ENCODE assay signal across 13 cellular contexts in genomic region chr6:104625536-104625935, GRCh38.
DNase-seq lines count a peak whose midpoint lies in the region; ATAC-seq and TF ChIP-seq lines count a peak whose summit lies in the region.
"Had no signal": no experiment of that assay in that cellular context is flagged by ENCODE, and none has a peak within 500 bp of the region (broad histone marks: within the 10 kb centered on the region; RNA-seq: fewer than 3 reads in every experiment).

No MANE protein-coding gene starts in this region.

- intact Hi-C loops in PC-3 (cut with micrococcal nuclease) (no loop called here), vagina (cut with DNase I) (no loop called here)
- intact Hi-C loops in naive thymus-derived CD4-positive, alpha-beta T cell (cut with micrococcal nuclease), result no loop called here

- no peak for TF ChIP-seq CTCF in PC-3 (conservative IDR thresholded peaks at IDR 0.05; ENCODE audit: low read depth, low read length)
- TF ChIP-seq CTCF in fibroblast of lung (conservative IDR thresholded peaks at IDR 0.05 in 1 of 2, IDR thresholded peaks at IDR 0.05 in 1 of 2; ENCODE audit: low read depth in 1 of 2, low read length in 2 of 2), result no peak
- no peak for TF ChIP-seq CTCF in osteocyte (IDR thresholded peaks at IDR 0.05)
- no peak for TF ChIP-seq CTCF in vagina (IDR thresholded peaks at IDR 0.05)

- no peak overlapping the region for H3K9ac ChIP-seq in PC-3 (ENCODE audit: low read length)
- no peak overlapping the region for H3K9ac ChIP-seq in fibroblast of lung (ENCODE audit: insufficient read depth, low read length)

- ATAC-seq in PC-3, result no peak
- no peak for ATAC-seq in HG02981 (IDR thresholded peaks at IDR 0.05; ENCODE audit: unreplicated experiment)
- no peak for ATAC-seq in naive thymus-derived CD4-positive, alpha-beta T cell

- H3K9me3 ChIP-seq in PC-3 (ENCODE audit: low read length), result no peaks in the 10 kb centered on the region
- H3K9me3 ChIP-seq in fibroblast of lung (ENCODE audit: control insufficient read depth, insufficient read depth, low read depth, low read length), result no peaks in the 10 kb centered on the region
- no peaks in the 10 kb centered on the region for H3K9me3 ChIP-seq in vagina
- H3K9me3 ChIP-seq in naive thymus-derived CD4-positive, alpha-beta T cell (ENCODE audit: control insufficient read depth in 2 of 3, low read length in 3 of 3), result no peaks in the 10 kb centered on the region

- H3K27me3 Mint-ChIP-seq in osteocyte (ENCODE audit: unreplicated experiment) (no peaks in the 10 kb centered on the region), immature natural killer cell (ENCODE audit: low read depth in 3 of 3) (peaks cover 0 to under 1% (median 0%) of the 10 kb centered on the region in 3 donors)
- H3K27me3 Mint-ChIP-seq in naive thymus-derived CD4-positive, alpha-beta T cell, result peaks cover 11 to 22% (median 18%) of the 10 kb centered on the region in 5 donors

- H3K36me3 ChIP-seq in PC-3 (ENCODE audit: low read depth, low read length), result no peaks in the 10 kb centered on the region
- H3K36me3 ChIP-seq in fibroblast of lung (ENCODE audit: control insufficient read depth, insufficient read depth, low read length), result no peaks in the 10 kb centered on the region
- no peaks in the 10 kb centered on the region for H3K36me3 ChIP-seq in vagina
- H3K36me3 ChIP-seq in naive thymus-derived CD4-positive, alpha-beta T cell (ENCODE audit: control insufficient read depth in 2 of 3, insufficient read depth in 3 of 3, low read length in 3 of 3), result no peaks in the 10 kb centered on the region

- H3K4me2 ChIP-seq in PC-3 (ENCODE audit: low read length), result 0 out of 2 replicates have a peak overlapping the region, but pooled peaks have one; percentile 12
- no peak overlapping the region for H3K4me2 ChIP-seq in fibroblast of lung (ENCODE audit: extremely low read depth, insufficient read depth, low read length)

- BruUV-seq in PC-3 (replicated peaks; lab: Mats Ljungman, UMichigan), result no TSS peak

- H3K79me2 ChIP-seq in PC-3 (ENCODE audit: low read length) (no peaks in the 10 kb centered on the region), fibroblast of lung (ENCODE audit: control insufficient read depth, insufficient read depth, low read length) (no peaks in the 10 kb centered on the region)

- peak overlapping the region; percentile 95 for H3K27ac Mint-ChIP-seq in osteocyte (ENCODE audit: unreplicated experiment)
- no peak overlapping the region for H3K27ac Mint-ChIP-seq in immature natural killer cell
- no peak overlapping the region for H3K27ac Mint-ChIP-seq in naive thymus-derived CD4-positive, alpha-beta T cell
- H3K27ac Mint-ChIP-seq: activated T-helper 2 cell treated with anti-CD3 and anti-CD28 coated beads, Interferon-gamma antibody, Interleukin-2, Interleukin-4, amounts not matched to agents 10 μg/mL and 5 μg/mL and 100 μg/mL, durations not matched to agents 14 hours and 24 hours and 36 hours; CD8-positive, alpha-beta memory T cell had no signal

- CTCF ChIA-PET in PC-3 (lab: Charles Lee), result no interaction called here
- CTCF ChIA-PET in naive thymus-derived CD4-positive, alpha-beta T cell (lab: Charles Lee), result no interaction called here

- H4K20me1 ChIP-seq in PC-3 (ENCODE audit: low read length) (no peaks in the 10 kb centered on the region), fibroblast of lung (ENCODE audit: control insufficient read depth, extremely low read depth, insufficient read depth, low read length) (no peaks in the 10 kb centered on the region)

- H3K36me3 Mint-ChIP-seq in osteocyte (ENCODE audit: unreplicated experiment) (no peaks in the 10 kb centered on the region), immature natural killer cell (no peaks in the 10 kb centered on the region)
- no peaks in the 10 kb centered on the region for H3K36me3 Mint-ChIP-seq in naive thymus-derived CD4-positive, alpha-beta T cell
- H3K36me3 Mint-ChIP-seq: CD8-positive, alpha-beta memory T cell had no signal

- H2AFZ ChIP-seq in PC-3 (ENCODE audit: low read length), result no peak overlapping the region
- no peak overlapping the region for H2AFZ ChIP-seq in fibroblast of lung (ENCODE audit: low read length)

- H3F3A ChIP-seq in PC-3 (ENCODE audit: low read length, unreplicated experiment), result no peaks in the 10 kb centered on the region

- H3K9me2 ChIP-seq in PC-3 (replicated peaks; ENCODE audit: low read length), result no peaks in the 10 kb centered on the region

- H3K9me3 Mint-ChIP-seq in osteocyte (ENCODE audit: unreplicated experiment) (peaks cover 5% of the 10 kb centered on the region), immature natural killer cell (peaks cover 0 to 3% (median 0%) of the 10 kb centered on the region in 6 donors)
- H3K9me3 Mint-ChIP-seq in naive thymus-derived CD4-positive, alpha-beta T cell, result peaks cover 0 to 2% (median 0%) of the 10 kb centered on the region in 11 donors
- H3K9me3 Mint-ChIP-seq: activated T-helper 2 cell treated with anti-CD3 and anti-CD28 coated beads, Interferon-gamma antibody, Interleukin-2, Interleukin-4, amounts not matched to agents 10 μg/mL and 5 μg/mL and 100 μg/mL, durations not matched to agents 14 hours and 24 hours and 36 hours had no signal

- peaks cover 34% of the 10 kb centered on the region for H3K4me1 ChIP-seq in PC-3 (ENCODE audit: insufficient read depth, low read length)
- H3K4me1 ChIP-seq in fibroblast of lung (ENCODE audit: control insufficient read depth, extremely low read depth, insufficient read depth, low read length), result no peaks in the 10 kb centered on the region
- H3K4me1 ChIP-seq in vagina, result no peaks in the 10 kb centered on the region
- no peaks in the 10 kb centered on the region for H3K4me1 ChIP-seq in naive thymus-derived CD4-positive, alpha-beta T cell (ENCODE audit: control insufficient read depth in 2 of 2, insufficient read depth in 2 of 2, low read length in 2 of 2)

- DNase-seq in EL, result peak; percentile 98
- peak; percentile 74 for DNase-seq in PC-3
- peak; percentile 3 to 67 for DNase-seq in fibroblast of lung (ENCODE audit: low read depth in 2 of 2)
- DNase-seq in osteocyte (ENCODE audit: extremely low spot score, unreplicated experiment), result peak; percentile 89
- no peak for DNase-seq in vagina (ENCODE audit: extremely low spot score in 2 of 2)
- DNase-seq in immature natural killer cell, result no peak
- no peak for DNase-seq in naive thymus-derived CD4-positive, alpha-beta T cell
- DNase-seq: CD8-positive, alpha-beta memory T cell; cortex of kidney; hypothalamus had no signal

- peak overlapping the region; percentile 27 for H3K27ac ChIP-seq in PC-3 (ENCODE audit: low read length)
- H3K27ac ChIP-seq in fibroblast of lung (ENCODE audit: insufficient read depth, low read length), result no peak overlapping the region
- H3K27ac ChIP-seq in vagina, result no peak overlapping the region
- no peak overlapping the region for H3K27ac ChIP-seq in naive thymus-derived CD4-positive, alpha-beta T cell (ENCODE audit: low read depth, low read length)
- H3K27ac ChIP-seq: VCaP had no signal

- peaks cover 81% of the 10 kb centered on the region for H3K4me1 Mint-ChIP-seq in osteocyte (ENCODE audit: unreplicated experiment)
- H3K4me1 Mint-ChIP-seq in immature natural killer cell, result no peaks in the 10 kb centered on the region
- H3K4me1 Mint-ChIP-seq in naive thymus-derived CD4-positive, alpha-beta T cell, result peaks cover 3 to 17% (median 5%) of the 10 kb centered on the region in 7 donors

- H3K4me3 Mint-ChIP-seq in osteocyte (ENCODE audit: unreplicated experiment) (no peak overlapping the region), immature natural killer cell (no peak overlapping the region)
- no peak overlapping the region for H3K4me3 Mint-ChIP-seq in naive thymus-derived CD4-positive, alpha-beta T cell
- H3K4me3 Mint-ChIP-seq: CD8-positive, alpha-beta memory T cell had no signal

- no peak for TF ChIP-seq POLR2A in vagina (IDR thresholded peaks at IDR 0.05)

- H3K27me3 ChIP-seq in PC-3 (ENCODE audit: low read length) (no peaks in the 10 kb centered on the region), fibroblast of lung (ENCODE audit: control insufficient read depth, insufficient read depth, low read length) (no peaks in the 10 kb centered on the region), vagina (no peaks in the 10 kb centered on the region)
- H3K27me3 ChIP-seq in naive thymus-derived CD4-positive, alpha-beta T cell (ENCODE audit: control insufficient read depth in 2 of 2, insufficient read depth in 2 of 2, low read length in 2 of 2), result no peaks in the 10 kb centered on the region

- H3K4me3 ChIP-seq in PC-3 (ENCODE audit: low read length) (no peak overlapping the region), fibroblast of lung (replicated peaks in 1 of 4; ENCODE audit: control extremely low read depth in 1 of 4, insufficient read depth in 1 of 4, low read depth in 3 of 4, low read length in 4 of 4) (no peak overlapping the region), vagina (no peak overlapping the region)
- H3K4me3 ChIP-seq in naive thymus-derived CD4-positive, alpha-beta T cell (ENCODE audit: low read length), result no peak overlapping the region

- POLR2A ChIA-PET in PC-3 (lab: Charles Lee; ENCODE audit: unreplicated experiment), result no interaction called here
- POLR2A ChIA-PET in naive thymus-derived CD4-positive, alpha-beta T cell (lab: Charles Lee), result no interaction called here

Comparison
In these comparisons a context has a peak if more than half of its experiments do, and no peak if none do; other contexts are left out.
1. DNase-seq: peak in EL (single experiment), PC-3 (single experiment), fibroblast of lung (2 of 2) and osteocyte (single experiment); none in vagina (0 of 2), immature natural killer cell (0 of 3) and naive thymus-derived CD4-positive, alpha-beta T cell (0 of 9).